ENCODE assay signal across 11 cellular contexts in genomic region chr10:61995093-61995492, GRCh38.
DNase-seq lines count a peak whose midpoint lies in the region; ATAC-seq and TF ChIP-seq lines count a peak whose summit lies in the region.
"Had no signal": no experiment of that assay in that cellular context is flagged by ENCODE, and none has a peak within 500 bp of the region (broad histone marks: within the 10 kb centered on the region; RNA-seq: fewer than 3 reads in every experiment).

No MANE protein-coding gene starts in this region.

- H3K4me3 Mint-ChIP-seq in activated naive CD4-positive, alpha-beta T cell treated with anti-CD3 and anti-CD28 coated beads, Interleukin-2, amount 10 ng/mL, durations not matched to agents 7 days and 5 days: peak overlapping the region; percentile 64
- H3K4me3 Mint-ChIP-seq in type B pancreatic cell: peak overlapping the region; percentile 30

- no peak for ATAC-seq in HG02970 (IDR thresholded peaks at IDR 0.05; ENCODE audit: low FRiP score, unreplicated experiment)
- ATAC-seq: gastrocnemius medialis had no signal

- peak overlapping the region; percentile 95 for H3K27ac Mint-ChIP-seq in activated naive CD4-positive, alpha-beta T cell treated with anti-CD3 and anti-CD28 coated beads, Interleukin-2, amount 10 ng/mL, durations not matched to agents 7 days and 5 days
- peak overlapping the region; percentile 55 for H3K27ac Mint-ChIP-seq in type B pancreatic cell

- peaks cover 69% of the 10 kb centered on the region for H3K36me3 Mint-ChIP-seq in activated naive CD4-positive, alpha-beta T cell treated with anti-CD3 and anti-CD28 coated beads, Interleukin-2, amount 10 ng/mL, durations not matched to agents 7 days and 5 days
- peaks cover 26% of the 10 kb centered on the region for H3K36me3 Mint-ChIP-seq in type B pancreatic cell

- no peaks in the 10 kb centered on the region for H3K27me3 Mint-ChIP-seq in activated naive CD4-positive, alpha-beta T cell treated with anti-CD3 and anti-CD28 coated beads, Interleukin-2, amount 10 ng/mL, durations not matched to agents 7 days and 5 days
- no peaks in the 10 kb centered on the region for H3K27me3 Mint-ChIP-seq in type B pancreatic cell

- H3K27ac ChIP-seq in ascending aorta: peak overlapping the region; percentile 73 to 87

- H3K9me3 Mint-ChIP-seq in activated naive CD4-positive, alpha-beta T cell treated with anti-CD3 and anti-CD28 coated beads, Interleukin-2, amount 10 ng/mL, durations not matched to agents 7 days and 5 days: peaks cover 11% of the 10 kb centered on the region
- peaks cover 6% of the 10 kb centered on the region for H3K9me3 Mint-ChIP-seq in type B pancreatic cell

- H3K4me1 ChIP-seq in ascending aorta (peaks cover 3 to 50% of the 10 kb centered on the region in 2 donors), mucosa of stomach (ENCODE audit: control insufficient read depth, insufficient read depth, low read length) (peaks cover 29% of the 10 kb centered on the region)

- H3K36me3 ChIP-seq in ascending aorta (no peaks in the 10 kb centered on the region), mucosa of stomach (ENCODE audit: control insufficient read depth, insufficient read depth, low read length) (no peaks in the 10 kb centered on the region)
- H3K36me3 ChIP-seq: gastrocnemius medialis had no signal

- DNase-seq in activated naive CD4-positive, alpha-beta T cell treated with anti-CD3 and anti-CD28 coated beads, Interleukin-2, amount 10 ng/mL, durations not matched to agents 7 days and 5 days: no peak
- no peak for DNase-seq in activated naive CD4-positive, alpha-beta T cell (lab: John Stamatoyannopoulos, UW)
- DNase-seq in ascending aorta (ENCODE audit: low spot score in 2 of 2) (no peak), type B pancreatic cell (ENCODE audit: extremely low spot score, unreplicated experiment) (no peak), DMS 273 treated with DMSO at 0.1 percent for 48 hours (lab: John Stamatoyannopoulos, UW) (no peak), NCI-H774 (lab: John Stamatoyannopoulos, UW) (no peak)
- DNase-seq: anterior cingulate cortex, gastrocnemius medialis, spleen had no signal

- H3K27me3 ChIP-seq in ascending aorta (no peaks in the 10 kb centered on the region), mucosa of stomach (ENCODE audit: control insufficient read depth, insufficient read depth, low read length) (no peaks in the 10 kb centered on the region)
- H3K27me3 ChIP-seq: gastrocnemius medialis, spleen had no signal

- peak overlapping the region; percentile 3 for H3K9ac ChIP-seq in mucosa of stomach (ENCODE audit: low read length)

- intact Hi-C loops in ascending aorta (cut with DNase I): loop anchor here (10.0 kb wide), 1 partner anchor 160 kb away; no protein-coding TSS in a partner anchor

- peaks cover 91% of the 10 kb centered on the region for H3K4me1 Mint-ChIP-seq in activated naive CD4-positive, alpha-beta T cell treated with anti-CD3 and anti-CD28 coated beads, Interleukin-2, amount 10 ng/mL, durations not matched to agents 7 days and 5 days
- peaks cover 45% of the 10 kb centered on the region for H3K4me1 Mint-ChIP-seq in type B pancreatic cell (ENCODE audit: unreplicated experiment)

- H3K4me3 ChIP-seq in ascending aorta: peak overlapping the region in 1 of 2 donors; percentile 5
- no peak overlapping the region for H3K4me3 ChIP-seq in mucosa of stomach (ENCODE audit: low read length)
- H3K4me3 ChIP-seq: gastrocnemius medialis, spleen had no signal

- TF ChIP-seq CTCF in ascending aorta (IDR thresholded peaks at IDR 0.05) (no peak), type B pancreatic cell (conservative IDR thresholded peaks at IDR 0.05) (no peak)

- H3K9me3 ChIP-seq in ascending aorta (no peaks in the 10 kb centered on the region), mucosa of stomach (ENCODE audit: control insufficient read depth, low read length) (no peaks in the 10 kb centered on the region)
- H3K9me3 ChIP-seq: gastrocnemius medialis, spleen had no signal

- CTCF ChIA-PET in activated naive CD4-positive, alpha-beta T cell treated with anti-CD3 and anti-CD28 coated beads, Interleukin-2, amount 10 ng/mL, durations not matched to agents 7 days and 5 days (lab: Charles Lee): no interaction called here
